ENCODE assay signal across 8 cellular contexts in the genomic region with DNA sequence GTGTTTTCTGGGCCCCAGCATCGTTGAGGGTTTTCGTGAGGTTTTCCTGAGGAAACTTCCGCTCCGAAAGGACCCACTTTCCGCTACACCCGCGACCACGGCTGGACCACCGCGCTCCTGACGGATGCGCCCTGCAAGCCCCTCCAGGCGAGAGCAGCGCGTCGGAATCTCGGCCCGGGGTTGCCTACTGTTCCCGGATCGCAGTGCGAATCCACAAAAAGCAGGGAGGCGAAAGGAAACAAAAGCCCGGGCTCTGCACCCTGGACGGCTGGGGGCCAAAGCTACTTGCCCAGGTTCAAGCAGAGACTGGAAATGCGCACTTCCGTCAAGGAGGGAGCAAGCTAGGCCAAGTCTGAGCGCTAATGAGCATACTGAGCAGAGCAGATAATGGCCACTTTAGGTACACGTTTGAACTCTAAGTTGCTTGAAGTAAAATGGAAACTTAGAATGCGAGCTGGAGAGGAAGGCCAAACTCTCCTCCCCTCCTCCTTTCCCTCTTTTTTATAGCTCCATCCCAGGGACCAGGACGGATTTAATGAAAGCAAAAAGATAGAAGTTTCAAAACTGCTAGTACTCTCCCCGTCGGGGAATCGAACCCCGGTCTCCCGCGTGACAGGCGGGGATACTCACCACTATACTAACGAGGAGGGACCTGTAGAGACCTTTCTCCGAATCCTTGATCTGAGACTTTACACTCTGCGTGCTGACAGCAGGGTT. TPM values are rescaled to one million over a fixed set of nuclear protein-coding genes. Genes with fewer than 3 reads are reported as not detected.
DNase-seq lines count a peak whose midpoint lies in the region; ATAC-seq, FAIRE-seq and TF ChIP-seq lines count a peak whose summit lies in the region.

No MANE protein-coding gene starts in this region.

- POLR2A ChIA-PET in CD4-positive, alpha-beta T cell (lab: Charles Lee) = interaction anchor here (0.8 to 19.8 kb wide), 31 partner anchors 13 to 534 kb away, joined by 3 to 630 read pairs (median 10); partner anchors contain the start of genes ALOXE3, AURKB, BORCS6 and CTC1
- POLR2A ChIA-PET in endothelial cell of umbilical vein (lab: Charles Lee) = interaction anchor here (0.5 to 2.7 kb wide), 7 partner anchors 11 to 103 kb away, joined by 3 to 14 read pairs (median 6); partner anchors contain the start of genes AURKB and BORCS6

- H3K36me3 ChIP-seq in OCI-LY1 (ENCODE audit: insufficient read depth, low read length) = 0 out of 2 replicates have a peak, but pooled peaks cover 3% of the 10 kb centered on the region
- H3K36me3 ChIP-seq in endothelial cell of umbilical vein (ENCODE audit: control insufficient read depth in 2 of 2, extremely low read depth in 1 of 2, insufficient read depth in 2 of 2, low read length in 2 of 2) = no peaks in the 10 kb centered on the region
- H3K36me3 ChIP-seq in mucosa of descending colon (ENCODE audit: low read depth) = no peaks in the 10 kb centered on the region

- peak overlapping the region; percentile 85 for H3K4me3 ChIP-seq in OCI-LY1 (ENCODE audit: low read depth, low read length, poor library complexity, severe bottlenecking)
- peak overlapping the region; percentile 21 to 66 (median 45) for H3K4me3 ChIP-seq in endothelial cell of umbilical vein (replicated peaks in 1 of 3; ENCODE audit: insufficient read depth in 1 of 3, low read depth in 1 of 3, low read length in 3 of 3)
- peak overlapping the region; percentile 42 for H3K4me3 ChIP-seq in mucosa of descending colon

- no peaks in the 10 kb centered on the region for H3K9me1 ChIP-seq in endothelial cell of umbilical vein (replicated peaks; ENCODE audit: control insufficient read depth, extremely low read depth, insufficient read depth, low read length)

- no peaks in the 10 kb centered on the region for H3K27me3 ChIP-seq in CD4-positive, alpha-beta T cell (ENCODE audit: control insufficient read depth, insufficient read depth, low read length)
- H3K27me3 ChIP-seq in OCI-LY1 (ENCODE audit: insufficient read depth, low read length) (no peaks in the 10 kb centered on the region), endothelial cell of umbilical vein (ENCODE audit: control insufficient read depth in 2 of 2, insufficient read depth in 2 of 2, low read length in 2 of 2) (no peaks in the 10 kb centered on the region)

- TF ChIP-seq POLR2A in endothelial cell of umbilical vein (IDR thresholded peaks at IDR 0.05; ENCODE audit: low read depth, low read length) = no peak

- dilution Hi-C loops in endothelial cell of umbilical vein (cut with MboI; ENCODE audit: extremely low pct_ligation_motif_present, low sequenced_read_pairs) = no loop called here

- no peak for FAIRE-seq in endothelial cell of umbilical vein (lab: Jason Lieb, UNC)

- intact Hi-C loops in CD4-positive, alpha-beta T cell (cut with DNase I, micrococcal nuclease) = loop anchor here (1.0 to 5.0 kb wide), 12 partner anchors 12 to 160 kb away; partner anchors contain the start of genes ALOXE3 (in 1 of the 2), AURKB (in 1 of the 2), BORCS6 (in 1 of the 2) and RANGRF (in 1 of the 2)
- intact Hi-C loops in endothelial cell of umbilical vein (cut with micrococcal nuclease) (loop anchor here (1.0 to 2.0 kb wide), 7 partner anchors 22 to 161 kb away; partner anchors contain the start of gene RPL26), mucosa of descending colon (cut with DNase I, micrococcal nuclease) (loop anchor here in 1 of 2 donors (2.0 kb wide), 1 partner anchor 35 kb away; no protein-coding TSS in a partner anchor)

- peaks cover 2% of the 10 kb centered on the region for H3K9me3 Mint-ChIP-seq in CD4-positive, alpha-beta T cell

- DNase-seq in CD4-positive, alpha-beta T cell = peak; percentile 82 to 94 (median 88)
- DNase-seq in HK-2 (ENCODE audit: unreplicated experiment) = peak; percentile 90
- peak; percentile 99 for DNase-seq in activated CD8-positive, alpha-beta memory T cell treated with anti-CD3 and anti-CD28 coated beads, Interleukin-2, amount 50 U/mL, for 48 hours
- DNase-seq in endothelial cell of umbilical vein (ENCODE audit: low read depth, low spot score) = peak; percentile 94
- peak; percentile 83 to 96 (median 89) for DNase-seq in mucosa of descending colon
- peak; percentile 67 to 80 for DNase-seq in stimulated activated CD8-positive, alpha-beta memory T cell treated with anti-CD3 and anti-CD28 coated beads, Interleukin-2, amount 100 ng/mL, for 48 hours (ENCODE audit: low read depth in 2 of 2)

- H3K79me2 ChIP-seq in OCI-LY1 (ENCODE audit: insufficient read depth, low read length) = no peaks in the 10 kb centered on the region
- H3K79me2 ChIP-seq in endothelial cell of umbilical vein (ENCODE audit: control insufficient read depth, insufficient read depth, low read length) = no peaks in the 10 kb centered on the region

- ATAC-seq in CD4-positive, alpha-beta T cell (ENCODE audit: poor library complexity) = peak; percentile 54
- ATAC-seq in GM19452 (IDR thresholded peaks at IDR 0.05; ENCODE audit: unreplicated experiment) = peak; percentile 38
- peak; percentile 62 for ATAC-seq in mucosa of descending colon

- H3F3A ChIP-seq in OCI-LY1 (ENCODE audit: insufficient read depth, low read length) = no peaks in the 10 kb centered on the region; the same call in 1 of the 2 replicates

- TF ChIP-seq CTCF in CD4-positive, alpha-beta T cell (IDR thresholded peaks at IDR 0.05) = no peak
- TF ChIP-seq CTCF in OCI-LY1 (IDR thresholded peaks at IDR 0.05; ENCODE audit: low read length) (0 out of 2 replicates have a peak, but pooled peaks have one; percentile 16), endothelial cell of umbilical vein (IDR thresholded peaks at IDR 0.05; ENCODE audit: extremely low read depth in 1 of 2, insufficient read depth in 1 of 2, low read depth in 1 of 2, low read length in 2 of 2) (no peak), mucosa of descending colon (IDR thresholded peaks at IDR 0.05) (no peak)

- H3K36me3 Mint-ChIP-seq in CD4-positive, alpha-beta T cell (ENCODE audit: low read depth) = peaks cover 56% of the 10 kb centered on the region

- H3K9me3 ChIP-seq in CD4-positive, alpha-beta T cell (ENCODE audit: control insufficient read depth, low read length) = no peaks in the 10 kb centered on the region
- no peaks in the 10 kb centered on the region for H3K9me3 ChIP-seq in OCI-LY1 (ENCODE audit: low read length)
- H3K9me3 ChIP-seq in endothelial cell of umbilical vein (replicated peaks; ENCODE audit: control insufficient read depth, insufficient read depth, low read length) = no peaks in the 10 kb centered on the region
- H3K9me3 ChIP-seq in mucosa of descending colon = no peaks in the 10 kb centered on the region

- H3K9me2 ChIP-seq in OCI-LY1 (ENCODE audit: low read depth, low read length) = no peaks in the 10 kb centered on the region

- H3K27ac Mint-ChIP-seq in CD4-positive, alpha-beta T cell = peak overlapping the region; percentile 99

- TSS peak; percentile 65 for BruUV-seq in endothelial cell of umbilical vein (replicated peaks; lab: Mats Ljungman, UMichigan)

- H3K4me3 Mint-ChIP-seq in CD4-positive, alpha-beta T cell = peak overlapping the region; percentile 98

- no peaks in the 10 kb centered on the region for H4K20me1 ChIP-seq in OCI-LY1 (ENCODE audit: insufficient read depth, low read length)
- H4K20me1 ChIP-seq in endothelial cell of umbilical vein (replicated peaks; ENCODE audit: control insufficient read depth, extremely low read depth, insufficient read depth, low read length) = no peaks in the 10 kb centered on the region

- H3K27me3 Mint-ChIP-seq in CD4-positive, alpha-beta T cell = peaks cover 38% of the 10 kb centered on the region

- H2AFZ ChIP-seq in OCI-LY1 (ENCODE audit: low read length) (0 out of 2 replicates have a peak overlapping the region, but pooled peaks have one; percentile 43), endothelial cell of umbilical vein (ENCODE audit: low read depth, low read length) (peak overlapping the region; percentile 78)

- H3K4me2 ChIP-seq in OCI-LY1 (ENCODE audit: low read length) (peak overlapping the region; percentile 81), endothelial cell of umbilical vein (ENCODE audit: insufficient read depth, low read length) (peak overlapping the region; percentile 88)

- peaks cover 65% of the 10 kb centered on the region for H3K4me1 Mint-ChIP-seq in CD4-positive, alpha-beta T cell (ENCODE audit: low read depth)

- H3K4me1 ChIP-seq in OCI-LY1 (ENCODE audit: insufficient read depth, low read length, severe bottlenecking) (peaks cover 14% of the 10 kb centered on the region), endothelial cell of umbilical vein (ENCODE audit: control insufficient read depth, extremely low read depth, insufficient read depth, low read length) (peaks cover 9% of the 10 kb centered on the region), mucosa of descending colon (ENCODE audit: low read depth) (peaks cover 17% of the 10 kb centered on the region)

- H3K27ac ChIP-seq in CD4-positive, alpha-beta T cell (ENCODE audit: low read depth, low read length) = peak overlapping the region; percentile 89
- H3K27ac ChIP-seq in OCI-LY1 (ENCODE audit: low read depth, low read length, poor library complexity, severe bottlenecking) (peak overlapping the region; percentile 97), endothelial cell of umbilical vein (ENCODE audit: insufficient read depth, low read depth, low read length) (peak overlapping the region; percentile 90)

- H3K9ac ChIP-seq in OCI-LY1 (ENCODE audit: low read length) = peak overlapping the region; percentile 97
- H3K9ac ChIP-seq in endothelial cell of umbilical vein (replicated peaks; ENCODE audit: extremely low read depth, insufficient read depth, low read length) = peak overlapping the region; percentile 85

- CTCF ChIA-PET in CD4-positive, alpha-beta T cell (lab: Charles Lee) = interaction anchor here (0.9 to 4.0 kb wide), 17 partner anchors 11 to 162 kb away, joined by 3 to 30 read pairs (median 4); partner anchors contain the start of genes AURKB, BORCS6, KRABD2 and PFAS
- CTCF ChIA-PET in endothelial cell of umbilical vein (lab: Charles Lee) = interaction anchor here (0.6 to 3.4 kb wide), 12 partner anchors 11 to 162 kb away, joined by 3 to 34 read pairs (median 6); partner anchors contain the start of genes ALOXE3, AURKB, BORCS6 and CTC1

RNA-seq across cellular contexts. Expression of gene AURKB, which starts 11.4 kb away (rescaled TPM):
- total RNA-seq in CD4-positive, alpha-beta T cell = 1 to 10 TPM in 1 of 2 experiments, under 1 TPM in 1; 0.56 to 1.4 TPM
- total RNA-seq in endothelial cell of umbilical vein = 104 and 107 TPM in 2 replicates
- polyA plus RNA-seq in endothelial cell of umbilical vein = 67.8 and 69.2 TPM in 2 replicates
- 49.1 and 58.3 TPM in 2 replicates for polyA plus RNA-seq in endothelial cell of umbilical vein (2011; cell fraction: cytosol; rRNA removed)
- polyA plus RNA-seq in endothelial cell of umbilical vein (2011; cell fraction: nucleus; rRNA removed) = 205 and 232 TPM in 2 replicates
- 40.6 and 74.7 TPM in 2 replicates for polyA plus RNA-seq in endothelial cell of umbilical vein (2012)
- 39.4 and 45.9 TPM in 2 replicates for polyA minus RNA-seq in endothelial cell of umbilical vein
- polyA minus RNA-seq in endothelial cell of umbilical vein (2011; cell fraction: cytosol; rRNA and poly(A)+ RNA removed) = 30.4 TPM
- polyA minus RNA-seq in endothelial cell of umbilical vein (2011; cell fraction: nucleus; rRNA and poly(A)+ RNA removed) = 59.3 and 75.2 TPM in 2 replicates
- 10 to 100 TPM in 1 of 3 donors, 1 to 10 TPM in 2; 5.2 to 27.3 (median 5.7) TPM for total RNA-seq in mucosa of descending colon

RNA-seq across cellular contexts. Expression of gene CTC1, which starts 26.0 kb away (rescaled TPM):
- total RNA-seq in CD4-positive, alpha-beta T cell = 100 to 1,000 TPM; 259 to 269 TPM
- total RNA-seq in endothelial cell of umbilical vein (49.9 and 53.2 TPM in 2 replicates), mucosa of descending colon (10 to 100 TPM; 35.6 to 59.6 (median 57.7) TPM)
- polyA plus RNA-seq in endothelial cell of umbilical vein = 36.3 and 38.3 TPM in 2 replicates
- 16.1 and 20.2 TPM in 2 replicates for polyA plus RNA-seq in endothelial cell of umbilical vein (2011; cell fraction: cytosol; rRNA removed)
- 193 and 243 TPM in 2 replicates for polyA plus RNA-seq in endothelial cell of umbilical vein (2011; cell fraction: nucleus; rRNA removed)
- polyA plus RNA-seq in endothelial cell of umbilical vein (2012) = 19.8 and 23.3 TPM in 2 replicates
- polyA minus RNA-seq in endothelial cell of umbilical vein = 32.1 and 64.0 TPM in 2 replicates
- 7.5 TPM for polyA minus RNA-seq in endothelial cell of umbilical vein (2011; cell fraction: cytosol; rRNA and poly(A)+ RNA removed)
- 59.5 and 74.4 TPM in 2 replicates for polyA minus RNA-seq in endothelial cell of umbilical vein (2011; cell fraction: nucleus; rRNA and poly(A)+ RNA removed)

RNA-seq across cellular contexts. Expression of gene PFAS, which starts 27.3 kb away (rescaled TPM):
- total RNA-seq in CD4-positive, alpha-beta T cell = 10 to 100 TPM; 22.3 to 23.0 TPM
- total RNA-seq in endothelial cell of umbilical vein (84.1 and 108 TPM in 2 replicates), mucosa of descending colon (10 to 100 TPM; 18.7 to 31.7 (median 30.1) TPM)
- 31.4 and 34.1 TPM in 2 replicates for polyA plus RNA-seq in endothelial cell of umbilical vein
- 21.0 and 21.9 TPM in 2 replicates for polyA plus RNA-seq in endothelial cell of umbilical vein (2011; cell fraction: cytosol; rRNA removed)
- polyA plus RNA-seq in endothelial cell of umbilical vein (2011; cell fraction: nucleus; rRNA removed) = 155 and 168 TPM in 2 replicates
- 40.9 and 65.9 TPM in 2 replicates for polyA plus RNA-seq in endothelial cell of umbilical vein (2012)
- polyA minus RNA-seq in endothelial cell of umbilical vein = 113 and 126 TPM in 2 replicates
- polyA minus RNA-seq in endothelial cell of umbilical vein (2011; cell fraction: cytosol; rRNA and poly(A)+ RNA removed) = 63.9 TPM
- 64.9 and 69.7 TPM in 2 replicates for polyA minus RNA-seq in endothelial cell of umbilical vein (2011; cell fraction: nucleus; rRNA and poly(A)+ RNA removed)

RNA-seq across cellular contexts. Expression of gene BORCS6, which starts 31.8 kb away (rescaled TPM):
- 1 to 10 TPM; 6.1 to 6.4 TPM for total RNA-seq in CD4-positive, alpha-beta T cell
- total RNA-seq in endothelial cell of umbilical vein (8.3 and 9.0 TPM in 2 replicates), mucosa of descending colon (10 to 100 TPM; 10.5 to 11.4 (median 11.0) TPM)
- 8.0 and 9.7 TPM in 2 replicates for polyA plus RNA-seq in endothelial cell of umbilical vein
- 4.8 and 6.6 TPM in 2 replicates for polyA plus RNA-seq in endothelial cell of umbilical vein (2011; cell fraction: cytosol; rRNA removed)
- polyA plus RNA-seq in endothelial cell of umbilical vein (2011; cell fraction: nucleus; rRNA removed) = 2.5 and 2.8 TPM in 2 replicates
- polyA plus RNA-seq in endothelial cell of umbilical vein (2012) = 3.7 and 4.4 TPM in 2 replicates
- polyA minus RNA-seq in endothelial cell of umbilical vein = 3.1 and 4.6 TPM in 2 replicates
- polyA minus RNA-seq in endothelial cell of umbilical vein (2011; cell fraction: cytosol; rRNA and poly(A)+ RNA removed) = 8.5 TPM
- 1.0 and 2.1 TPM in 2 replicates for polyA minus RNA-seq in endothelial cell of umbilical vein (2011; cell fraction: nucleus; rRNA and poly(A)+ RNA removed)

RNA-seq across cellular contexts. Expression of gene TMEM107, which starts 45.6 kb away (rescaled TPM):
- 10 to 100 TPM; 12.2 to 12.9 TPM for total RNA-seq in CD4-positive, alpha-beta T cell
- total RNA-seq in endothelial cell of umbilical vein (20.0 and 20.4 TPM in 2 replicates), mucosa of descending colon (10 to 100 TPM in 1 of 3 donors, 1 to 10 TPM in 2; 8.0 to 19.1 (median 9.6) TPM)
- polyA plus RNA-seq in endothelial cell of umbilical vein = 31.6 and 36.9 TPM in 2 replicates
- polyA plus RNA-seq in endothelial cell of umbilical vein (2011; cell fraction: cytosol; rRNA removed) = 19.7 and 20.9 TPM in 2 replicates
- polyA plus RNA-seq in endothelial cell of umbilical vein (2011; cell fraction: nucleus; rRNA removed) = 13.5 and 14.4 TPM in 2 replicates
- 15.9 and 18.3 TPM in 2 replicates for polyA plus RNA-seq in endothelial cell of umbilical vein (2012)
- polyA minus RNA-seq in endothelial cell of umbilical vein = 80.7 and 114 TPM in 2 replicates
- polyA minus RNA-seq in endothelial cell of umbilical vein (2011; cell fraction: cytosol; rRNA and poly(A)+ RNA removed) = 29.3 TPM
- polyA minus RNA-seq in endothelial cell of umbilical vein (2011; cell fraction: nucleus; rRNA and poly(A)+ RNA removed) = 65.0 and 76.3 TPM in 2 replicates

Comparison
In these comparisons a context has a peak if more than half of its experiments do, and no peak if none do; other contexts are left out.
1. Peak in every context shown above with its lines: DNase-seq, ATAC-seq, H3K4me3 ChIP-seq and H3K27ac ChIP-seq.